Comparison of ENCODE assay signal across 2 cellular contexts in the genomic region with DNA sequence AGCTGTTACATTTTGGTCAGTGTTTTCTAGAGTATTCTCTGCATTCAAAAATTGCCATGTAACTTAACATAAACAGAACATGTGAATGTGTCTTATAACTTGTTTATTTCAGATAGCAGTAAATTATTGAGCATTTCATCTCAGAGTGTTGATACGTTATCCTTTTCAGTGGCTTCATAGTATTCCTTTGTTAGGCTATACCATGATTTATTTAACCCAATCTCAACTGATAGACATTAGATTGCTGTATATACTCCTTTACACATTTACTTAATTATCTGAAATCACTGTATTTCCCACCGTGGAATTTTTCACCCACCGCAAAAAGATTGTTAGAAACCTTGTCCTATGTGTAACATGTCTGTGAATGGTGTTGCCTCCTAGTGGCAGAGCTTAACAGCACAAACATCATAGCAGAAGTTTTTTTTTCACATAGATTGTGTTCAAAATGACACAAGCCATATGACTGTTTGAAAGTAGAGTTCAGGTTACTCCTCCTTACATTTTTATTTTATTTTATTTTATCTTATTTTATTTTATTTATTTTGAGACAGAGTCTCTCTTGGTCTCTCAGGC.
TF ChIP-seq lines count a peak whose summit lies in the region.

No MANE protein-coding gene starts in this region.

TF ChIP-seq in HEK293, 187 proteins besides CTCF, POLR2A, EP300 and RAD21:
- TF ChIP-seq ZNF146 (tag by site-specific recombination; IDR thresholded peaks at IDR 0.05), result peak; percentile 67
- TF ChIP-seq ZNF23 (tag by site-specific recombination; IDR thresholded peaks at IDR 0.05; ENCODE audit: borderline replicate concordance), result no peak
- TF ChIP-seq ZNF629 (tag by site-specific recombination; IDR thresholded peaks at IDR 0.05), result no peak
- no peak for TF ChIP-seq ZNF626 (tag by site-specific recombination; IDR thresholded peaks at IDR 0.05)
- no peak for TF ChIP-seq GLI2 (tag by site-specific recombination; IDR thresholded peaks at IDR 0.05; ENCODE audit: borderline replicate concordance, low read depth)
TF ChIP-seq in HEK293: peak in this region for 1.

TF ChIP-seq in HepG2, 621 proteins besides CTCF, POLR2A, EP300 and RAD21:
- TF ChIP-seq NR2F2 (IDR thresholded peaks at IDR 0.05; ENCODE audit: borderline replicate concordance, low read depth) (no peak), KLF11 (CRISPR knock-in tag; IDR thresholded peaks at IDR 0.05) (no peak), THAP7 (CRISPR knock-in tag; IDR thresholded peaks at IDR 0.05) (no peak), ZNF883 (CRISPR knock-in tag; IDR thresholded peaks at IDR 0.05; ENCODE audit: not compliant biosample characterization) (no peak), ZNF782 (CRISPR knock-in tag; IDR thresholded peaks at IDR 0.05; ENCODE audit: borderline replicate concordance) (no peak), MXD1 (CRISPR knock-in tag; IDR thresholded peaks at IDR 0.05) (no peak), ZBTB43 (CRISPR knock-in tag; conservative IDR thresholded peaks at IDR 0.05) (no peak), ZNF558 (CRISPR knock-in tag; IDR thresholded peaks at IDR 0.05; ENCODE audit: borderline replicate concordance) (no peak), MAZ (IDR thresholded peaks at IDR 0.05; ENCODE audit: borderline replicate concordance, low read depth, low read length) (no peak), MAZ (CRISPR knock-in tag; IDR thresholded peaks at IDR 0.05; ENCODE audit: low read depth) (no peak), NFATC3 (CRISPR knock-in tag; IDR thresholded peaks at IDR 0.05) (no peak), STAG1 (CRISPR knock-in tag; IDR thresholded peaks at IDR 0.05) (peak; percentile 56), ZNF296 (CRISPR knock-in tag; conservative IDR thresholded peaks at IDR 0.05) (no peak), SMC3 (IDR thresholded peaks at IDR 0.05; ENCODE audit: low read length) (peak; percentile 32; the same call in 1 of the 2 replicates), ZNF720 (CRISPR knock-in tag; IDR thresholded peaks at IDR 0.05) (no peak), IRF2 (CRISPR knock-in tag; IDR thresholded peaks at IDR 0.05) (no peak), ZBTB33 (CRISPR knock-in tag; IDR thresholded peaks at IDR 0.05) (no peak), MAFF (IDR thresholded peaks at IDR 0.05; ENCODE audit: low read depth, low read length) (no peak), POLR2G (IDR thresholded peaks at IDR 0.05; ENCODE audit: low read depth, low read length) (no peak), ZNF362 (CRISPR knock-in tag; IDR thresholded peaks at IDR 0.05; ENCODE audit: borderline replicate concordance) (peak; percentile 73)
- TF ChIP-seq, protein P1, sequence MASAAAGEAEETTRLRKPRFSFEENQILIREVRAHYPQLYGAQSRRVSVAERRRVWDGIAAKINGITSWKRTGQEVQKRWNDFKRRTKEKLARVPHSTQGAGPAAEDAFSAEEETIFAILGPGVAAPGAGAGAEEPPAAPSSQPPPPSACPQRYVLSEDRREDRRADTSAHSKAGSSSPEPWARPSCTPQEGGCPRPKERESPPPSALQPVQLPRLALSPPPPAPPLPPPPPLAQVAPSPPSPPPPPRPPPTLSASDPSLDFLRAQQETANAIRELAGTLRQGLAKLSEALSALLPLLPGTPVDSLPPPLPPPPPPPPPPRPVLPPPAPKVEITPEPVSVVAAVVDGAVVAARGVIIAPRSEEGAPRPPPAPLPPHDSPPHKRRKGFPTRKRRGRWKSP (CRISPR knock-in tag; IDR thresholded peaks at IDR 0.05), result no peak
